7 cellular contexts compared by ENCODE assay signal in genomic region chr11:5887172-5887571, GRCh38.
"Had no signal": no experiment of that assay in that cellular context is flagged by ENCODE, and none has a peak within 500 bp of the region (broad histone marks: within the 10 kb centered on the region; RNA-seq: fewer than 3 reads in every experiment).

No MANE protein-coding gene starts in this region.

- H3K27ac ChIP-seq: HL-60, KMS-11 had no signal

- ATAC-seq: HepG2, K562 had no signal

- H3K9ac ChIP-seq: KMS-11 had no signal

- H3K4me2 ChIP-seq: KMS-11 had no signal

- DNase-seq: IMR-90, KBM-7, KG1 had no signal

- H3K4me3 ChIP-seq: K562 had no signal
